In the genomic region with DNA sequence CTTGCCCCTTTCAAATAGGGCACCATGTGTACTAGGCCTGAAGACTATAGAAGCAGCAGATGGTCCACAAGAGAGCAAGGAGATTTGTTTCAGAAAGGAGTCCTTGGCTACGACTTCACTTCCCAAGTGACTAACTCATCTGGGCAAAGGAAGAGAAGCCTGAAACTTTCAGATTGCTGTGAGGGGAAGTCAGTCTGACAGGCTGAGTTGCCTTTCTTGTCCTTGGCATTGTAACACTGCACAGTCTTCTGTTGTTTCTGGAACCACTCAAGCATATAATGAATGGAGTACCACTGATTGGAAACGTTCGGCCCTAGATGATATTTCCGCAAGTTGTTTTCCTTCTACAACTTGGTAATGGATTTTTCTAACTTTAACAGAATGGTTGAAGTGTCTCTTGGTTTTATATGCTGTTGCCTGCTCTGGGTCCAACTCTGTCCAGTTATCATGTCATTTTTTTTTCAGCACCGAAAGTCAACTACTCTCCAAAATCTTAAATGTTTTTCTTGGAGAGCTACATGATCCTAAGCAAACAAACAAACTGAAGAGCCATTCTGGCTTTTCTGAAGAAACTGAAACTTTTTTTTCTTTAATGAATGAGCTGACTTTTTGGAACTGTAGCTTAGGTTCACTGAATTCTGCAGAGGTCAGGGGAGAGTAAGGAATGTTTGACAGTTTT, we compare ENCODE assay signal across 16 cellular contexts.
DNase-seq lines count a peak whose midpoint lies in the region; ATAC-seq and TF ChIP-seq lines count a peak whose summit lies in the region.
"Had no signal": no experiment of that assay in that cellular context is flagged by ENCODE, and none has a peak within 500 bp of the region (broad histone marks: within the 10 kb centered on the region; RNA-seq: fewer than 3 reads in every experiment).

No MANE protein-coding gene starts in this region.

- H2AK5ac ChIP-seq in IMR-90 (ENCODE audit: low read depth, low read length): no peak overlapping the region

- H3K56ac ChIP-seq in IMR-90 (ENCODE audit: extremely low read depth, insufficient read depth, low read length): no peak overlapping the region

- CTCF ChIA-PET in IMR-90 (lab: Yijun Ruan, JAX): interaction anchor here (0.6 kb wide), 1 partner anchor 12 kb away, joined by 3 read pairs; no protein-coding TSS in a partner anchor

- H3K4ac ChIP-seq in IMR-90 (ENCODE audit: low read depth, low read length): no peak overlapping the region

- H3K4me3 ChIP-seq in IMR-90 (ENCODE audit: insufficient read depth, low read depth, low read length) (no peak overlapping the region), skeletal muscle cell (ENCODE audit: low read depth, low read length) (no peak overlapping the region)
- H3K4me3 ChIP-seq: esophagus squamous epithelium, psoas muscle had no signal

- no peak for TF ChIP-seq CTCF in IMR-90 (conservative IDR thresholded peaks at IDR 0.05; ENCODE audit: low read depth, low read length)

- peak; percentile 62 for ATAC-seq in IMR-90 (ENCODE audit: low read depth)
- peak; percentile 52 for ATAC-seq in left ventricle myocardium superior
- no peak for ATAC-seq in HG02884 (IDR thresholded peaks at IDR 0.05; ENCODE audit: unreplicated experiment)
- ATAC-seq in GM18868 (IDR thresholded peaks at IDR 0.05; ENCODE audit: unreplicated experiment): no peak
- ATAC-seq: activated CD4-positive, CD25-positive, alpha-beta regulatory T cell treated with anti-CD3 and anti-CD28 coated beads, Interleukin-2, amount 50 U/mL, for 24 hours; PC-3; psoas muscle; stimulated activated memory B cell treated with anti-CD40 and anti-IgM and Interleukin-4, amounts not matched to agents 10 μg/mL and 1 μg/mL and 100 μg/mL, for 72 hours had no signal

- no peak for TF ChIP-seq POLR2A in IMR-90 (IDR thresholded peaks at IDR 0.05; ENCODE audit: low read depth, low read length)

- DNase-seq in IMR-90 (peak; percentile 44), astrocyte of the hippocampus (ENCODE audit: low read depth, low spot score) (peak; percentile 71), left ventricle myocardium superior (no peak), skeletal muscle cell (ENCODE audit: low read depth) (peak; percentile 10), GM19238 (ENCODE audit: insufficient read length, low spot score) (no peak), mesenteric fat pad (ENCODE audit: low spot score) (no peak)
- DNase-seq: activated CD8-positive, alpha-beta memory T cell treated with anti-CD3 and anti-CD28 coated beads, Interleukin-2, amount 50 U/mL, for 4 hours; EL; esophagus squamous epithelium; NCI-H1105 treated with DMSO at 0.1 percent for 48 hours; PC-3; psoas muscle had no signal

- no peak overlapping the region for H2BK120ac ChIP-seq in IMR-90 (ENCODE audit: low read depth, low read length)

- H3K27me3 ChIP-seq in IMR-90 (ENCODE audit: control insufficient read depth, insufficient read depth, low read length): no peaks in the 10 kb centered on the region
- H3K27me3 ChIP-seq: esophagus squamous epithelium had no signal

- in situ Hi-C loops in IMR-90 (cut with MboI; ENCODE audit: low sequenced_read_pairs): no loop called here

- no peak overlapping the region; the same call in 1 of the 2 replicates for H3K9ac ChIP-seq in IMR-90 (ENCODE audit: low read depth, low read length)

- no peak overlapping the region for H2BK15ac ChIP-seq in IMR-90 (ENCODE audit: low read depth, low read length)

- H2AK9ac ChIP-seq in IMR-90 (replicated peaks; ENCODE audit: low read depth, low read length, poor library complexity): no peak overlapping the region

- peak overlapping the region; percentile 72 for H3K4me2 ChIP-seq in IMR-90 (ENCODE audit: low read depth, low read length)

- H3K4me1 ChIP-seq in IMR-90 (ENCODE audit: control insufficient read depth, insufficient read depth, low read length): peaks cover 2% of the 10 kb centered on the region; the same call in 1 of the 2 replicates
- H3K4me1 ChIP-seq: psoas muscle had no signal

- H3K9me3 ChIP-seq in IMR-90 (ENCODE audit: control insufficient read depth, insufficient read depth, low read length): no peaks in the 10 kb centered on the region
- H3K9me3 ChIP-seq: esophagus squamous epithelium, psoas muscle had no signal

- no peak overlapping the region; the same call in 1 of the 2 replicates for H3K18ac ChIP-seq in IMR-90 (ENCODE audit: low read depth, low read length)

- no peaks in the 10 kb centered on the region for H4K20me1 ChIP-seq in IMR-90 (ENCODE audit: insufficient read depth, low read length)

- no peak overlapping the region for H3K23ac ChIP-seq in IMR-90 (ENCODE audit: low read depth, low read length)

- no peak overlapping the region for H2BK5ac ChIP-seq in IMR-90 (ENCODE audit: low read depth, low read length, poor library complexity, severe bottlenecking)

- POLR2A ChIA-PET in IMR-90 (lab: Charles Lee; ENCODE audit: unreplicated experiment): no interaction called here

- intact Hi-C loops in IMR-90 (cut with micrococcal nuclease): no loop called here
- intact Hi-C loops in left ventricle myocardium superior (cut with micrococcal nuclease): no loop called here

- H4K91ac ChIP-seq in IMR-90 (ENCODE audit: insufficient read depth, low read depth, low read length): no peak overlapping the region

- H3K36me3 ChIP-seq in IMR-90 (ENCODE audit: control insufficient read depth, insufficient read depth, low read length): no peaks in the 10 kb centered on the region
- H3K36me3 ChIP-seq: esophagus squamous epithelium had no signal

- no peaks in the 10 kb centered on the region; the same call in 1 of the 2 replicates for H3K9me1 ChIP-seq in IMR-90 (ENCODE audit: insufficient read depth, low read length)

- H3K79me1 ChIP-seq in IMR-90 (ENCODE audit: low read depth in 1 of 2, low read length in 2 of 2): no peaks in the 10 kb centered on the region

- no peak overlapping the region for H4K5ac ChIP-seq in IMR-90 (ENCODE audit: low read depth, low read length)

- no peak overlapping the region for H3K27ac ChIP-seq in IMR-90 (ENCODE audit: insufficient read depth, low read length)
- H3K27ac ChIP-seq: esophagus squamous epithelium, psoas muscle had no signal

- no TSS peak for BruUV-seq in IMR-90 (replicated peaks; lab: Mats Ljungman, UMichigan)

- H3K14ac ChIP-seq in IMR-90 (replicated peaks; ENCODE audit: low read depth, low read length): no peak overlapping the region

- no peak for TF ChIP-seq RAD21 in IMR-90 (IDR thresholded peaks at IDR 0.05; ENCODE audit: low read length)

- H4K8ac ChIP-seq in IMR-90 (ENCODE audit: low read depth in 2 of 2, low read length in 2 of 2): no peak overlapping the region

- no peak overlapping the region for H2AFZ ChIP-seq in IMR-90 (replicated peaks; ENCODE audit: low read length, poor library complexity)

- no CpG with 5 or more reads among the region's 5 CpGs for WGBS in IMR-90 (ENCODE audit: extremely low coverage in 2 of 2, insufficient read length in 1 of 2), 2 experiments

- H2BK20ac ChIP-seq in IMR-90 (ENCODE audit: low read depth, low read length): no peak overlapping the region

- dilution Hi-C loops in IMR-90 (cut with HindIII; ENCODE audit: low sequenced_read_pairs, unreplicated experiment): no loop called here

TF ChIP-seq in IMR-90, 13 proteins besides CTCF, POLR2A, EP300 and RAD21:
- TF ChIP-seq, protein P1, sequence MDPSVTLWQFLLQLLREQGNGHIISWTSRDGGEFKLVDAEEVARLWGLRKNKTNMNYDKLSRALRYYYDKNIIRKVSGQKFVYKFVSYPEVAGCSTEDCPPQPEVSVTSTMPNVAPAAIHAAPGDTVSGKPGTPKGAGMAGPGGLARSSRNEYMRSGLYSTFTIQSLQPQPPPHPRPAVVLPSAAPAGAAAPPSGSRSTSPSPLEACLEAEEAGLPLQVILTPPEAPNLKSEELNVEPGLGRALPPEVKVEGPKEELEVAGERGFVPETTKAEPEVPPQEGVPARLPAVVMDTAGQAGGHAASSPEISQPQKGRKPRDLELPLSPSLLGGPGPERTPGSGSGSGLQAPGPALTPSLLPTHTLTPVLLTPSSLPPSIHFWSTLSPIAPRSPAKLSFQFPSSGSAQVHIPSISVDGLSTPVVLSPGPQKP (IDR thresholded peaks at IDR 0.05; ENCODE audit: borderline replicate concordance, low read depth, low read length): no peak
- no peak for TF ChIP-seq NFE2L2 (IDR thresholded peaks at IDR 0.05; ENCODE audit: low read depth, low read length)
- TF ChIP-seq RFX5 (IDR thresholded peaks at IDR 0.05; ENCODE audit: low read depth, low read length): no peak
- TF ChIP-seq CEBPB (IDR thresholded peaks at IDR 0.05; ENCODE audit: low read depth, low read length): no peak
- TF ChIP-seq FOS (IDR thresholded peaks at IDR 0.05; ENCODE audit: low read depth, low read length): no peak
- TF ChIP-seq BHLHE40 (IDR thresholded peaks at IDR 0.05; ENCODE audit: low read depth, low read length): no peak
- TF ChIP-seq, protein P2, sequence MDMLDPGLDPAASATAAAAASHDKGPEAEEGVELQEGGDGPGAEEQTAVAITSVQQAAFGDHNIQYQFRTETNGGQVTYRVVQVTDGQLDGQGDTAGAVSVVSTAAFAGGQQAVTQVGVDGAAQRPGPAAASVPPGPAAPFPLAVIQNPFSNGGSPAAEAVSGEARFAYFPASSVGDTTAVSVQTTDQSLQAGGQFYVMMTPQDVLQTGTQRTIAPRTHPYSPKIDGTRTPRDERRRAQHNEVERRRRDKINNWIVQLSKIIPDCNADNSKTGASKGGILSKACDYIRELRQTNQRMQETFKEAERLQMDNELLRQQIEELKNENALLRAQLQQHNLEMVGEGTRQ (IDR thresholded peaks at IDR 0.05; ENCODE audit: low read depth, low read length): no peak
- TF ChIP-seq MAFK (IDR thresholded peaks at IDR 0.05; ENCODE audit: low read depth, low read length): no peak
- TF ChIP-seq MXI1 (IDR thresholded peaks at IDR 0.05; ENCODE audit: borderline replicate concordance, low read depth, low read length): no peak
- TF ChIP-seq MAZ (IDR thresholded peaks at IDR 0.05; ENCODE audit: borderline replicate concordance, low read depth, low read length): no peak
- no peak for TF ChIP-seq CHD1 (IDR thresholded peaks at IDR 0.05; ENCODE audit: low read depth, low read length)
- no peak for TF ChIP-seq RCOR1 (IDR thresholded peaks at IDR 0.05; ENCODE audit: insufficient replicate concordance, low read length)
- no peak for TF ChIP-seq SMC3 (IDR thresholded peaks at IDR 0.05; ENCODE audit: low read depth, low read length)
TF ChIP-seq in IMR-90: peak in this region for 0.

Comparison
In these comparisons a context has a peak if more than half of its experiments do, and no peak if none do; other contexts are left out.
1. ATAC-seq: peak in IMR-90 (single experiment) and left ventricle myocardium superior (single experiment); none in HG02884 (single experiment) and GM18868 (single experiment).
2. DNase-seq: peak in IMR-90 (single experiment), astrocyte of the hippocampus (single experiment) and skeletal muscle cell (single experiment); none in left ventricle myocardium superior (single experiment), GM19238 (single experiment) and mesenteric fat pad (single experiment).